1 cellular context compared by ENCODE assay signal in the genomic region with DNA sequence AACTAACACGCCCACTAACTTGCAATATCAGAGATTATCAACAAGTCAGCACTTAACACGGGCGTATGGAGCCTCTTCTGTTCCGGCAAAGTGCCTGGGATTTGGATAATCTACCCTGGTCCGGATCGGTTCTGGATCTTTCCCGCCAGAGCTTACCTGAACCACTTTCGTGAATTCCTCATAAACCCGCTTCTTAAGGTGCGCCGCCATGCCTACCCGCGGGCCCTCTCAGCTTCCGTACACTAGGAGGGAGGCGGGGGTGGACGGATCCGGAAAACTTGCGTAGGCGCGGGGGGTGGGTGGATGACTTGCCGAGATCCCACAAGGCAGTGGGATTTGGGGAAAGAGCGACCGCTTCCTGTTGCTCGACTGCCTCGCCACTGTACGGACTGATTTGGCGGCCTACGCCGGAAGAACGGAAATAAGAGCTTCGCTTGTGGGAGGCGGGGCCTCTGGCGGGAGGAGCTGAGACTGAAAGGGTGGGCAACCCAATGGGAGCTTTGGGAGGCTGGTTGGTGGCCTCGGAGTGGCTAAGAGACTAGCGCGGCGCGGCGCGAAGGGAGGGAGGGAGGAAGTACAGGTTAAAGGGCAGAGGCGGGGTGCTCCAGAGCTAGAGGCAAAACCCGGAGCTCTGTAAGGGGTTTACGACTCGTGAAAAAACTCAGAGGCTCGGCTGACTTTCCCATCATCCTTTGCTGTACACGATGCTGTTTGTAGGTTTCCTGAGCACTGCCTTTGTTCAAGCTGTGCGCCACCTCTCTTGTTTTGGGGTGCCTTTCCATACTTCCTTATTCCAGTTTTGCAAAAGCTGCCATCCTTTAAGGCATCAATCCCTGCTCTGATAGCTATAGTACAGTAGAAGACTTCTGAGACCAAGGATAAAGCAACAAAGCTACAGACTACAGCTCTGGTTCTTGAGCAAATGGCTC.
A peak's percentile ranks its signal among the peaks of the same experiment; 100 is the strongest.
TF ChIP-seq lines count a peak whose summit lies in the region.

INTS4 (minus strand) TSS at position 235 of the 929 bp plus-strand sequence; CDS start at position 210, 25 bp downstream.

TF ChIP-seq in HepG2, 621 proteins besides CTCF, POLR2A, EP300 and RAD21 (continued from another document and continues in another):
- TF ChIP-seq STAG1 (CRISPR knock-in tag; IDR thresholded peaks at IDR 0.05) (no peak; the same call in 1 of the 2 replicates), E2F5 (CRISPR knock-in tag; conservative IDR thresholded peaks at IDR 0.05) (no peak), ZNF383 (CRISPR knock-in tag; IDR thresholded peaks at IDR 0.05; ENCODE audit: borderline replicate concordance) (no peak), SRF (IDR thresholded peaks at IDR 0.05; ENCODE audit: low read depth, low read length) (0 out of 2 replicates have a peak, but pooled peaks have one; percentile 3), ATF7 (IDR thresholded peaks at IDR 0.05) (no peak), ATF7 (CRISPR knock-in tag; IDR thresholded peaks at IDR 0.05) (0 out of 2 replicates have a peak, but pooled peaks have one; percentile 58), SETDB1 (CRISPR knock-in tag; IDR thresholded peaks at IDR 0.05; ENCODE audit: borderline replicate concordance) (no peak), NRL (CRISPR knock-in tag; IDR thresholded peaks at IDR 0.05; ENCODE audit: borderline replicate concordance) (no peak), ZSCAN29 (CRISPR knock-in tag; conservative IDR thresholded peaks at IDR 0.05) (peak; percentile 97), SPEN (CRISPR knock-in tag; IDR thresholded peaks at IDR 0.05; ENCODE audit: low read depth) (peak; percentile 92), KLF15 (CRISPR knock-in tag; IDR thresholded peaks at IDR 0.05; ENCODE audit: borderline replicate concordance) (no peak), RNF2 (conservative IDR thresholded peaks at IDR 0.05; ENCODE audit: low read depth) (no peak), ZNF17 (CRISPR knock-in tag; IDR thresholded peaks at IDR 0.05) (no peak), PTBP1 (IDR thresholded peaks at IDR 0.05; ENCODE audit: low read depth, low read length, poor library complexity, severe bottlenecking) (no peak), ZNF713 (CRISPR knock-in tag; IDR thresholded peaks at IDR 0.05) (no peak), ZNF44 (CRISPR knock-in tag; IDR thresholded peaks at IDR 0.05) (no peak; the same call in 1 of the 2 replicates), ZNF3 (CRISPR knock-in tag; IDR thresholded peaks at IDR 0.05) (no peak), NR1H2 (CRISPR knock-in tag; IDR thresholded peaks at IDR 0.05; ENCODE audit: borderline replicate concordance, low read depth) (no peak), RXRB (CRISPR knock-in tag; IDR thresholded peaks at IDR 0.05; ENCODE audit: borderline replicate concordance) (0 out of 2 replicates have a peak, but pooled peaks have one; percentile 48), ZNF557 (CRISPR knock-in tag; IDR thresholded peaks at IDR 0.05) (no peak), ZNF136 (CRISPR knock-in tag; IDR thresholded peaks at IDR 0.05; ENCODE audit: low read depth) (peak; percentile 56; the same call in 1 of the 2 replicates), ZKSCAN5 (CRISPR knock-in tag; IDR thresholded peaks at IDR 0.05) (no peak), ZNF260 (CRISPR knock-in tag; IDR thresholded peaks at IDR 0.05; ENCODE audit: borderline replicate concordance, low read depth) (no peak), AGO1 (IDR thresholded peaks at IDR 0.05; ENCODE audit: low read depth, low read length, poor library complexity, severe bottlenecking) (no peak), TSC22D2 (CRISPR knock-in tag; IDR thresholded peaks at IDR 0.05; ENCODE audit: borderline replicate concordance) (no peak), ARID2 (CRISPR knock-in tag; IDR thresholded peaks at IDR 0.05; ENCODE audit: borderline replicate concordance) (no peak), RFX1 (IDR thresholded peaks at IDR 0.05) (no peak), SALL1 (CRISPR knock-in tag; IDR thresholded peaks at IDR 0.05) (peak; percentile 84), MAZ (IDR thresholded peaks at IDR 0.05; ENCODE audit: borderline replicate concordance, low read depth, low read length) (peak; percentile 80; the same call in 1 of the 2 replicates), MAZ (CRISPR knock-in tag; IDR thresholded peaks at IDR 0.05; ENCODE audit: low read depth) (peak; percentile 58; the same call in 1 of the 2 replicates), SAP130 (CRISPR knock-in tag; IDR thresholded peaks at IDR 0.05; ENCODE audit: low read depth) (peak; percentile 94), TBP (CRISPR knock-in tag; IDR thresholded peaks at IDR 0.05) (no peak), PHF20 (CRISPR knock-in tag; IDR thresholded peaks at IDR 0.05) (peak; percentile 97), HOXA5 (CRISPR knock-in tag; IDR thresholded peaks at IDR 0.05) (no peak), ZBTB38 (CRISPR knock-in tag; IDR thresholded peaks at IDR 0.05) (0 out of 2 replicates have a peak, but pooled peaks have one; percentile 51), TCF7L2 (IDR thresholded peaks at IDR 0.05; ENCODE audit: low read depth, low read length) (no peak), ZNF34 (CRISPR knock-in tag; IDR thresholded peaks at IDR 0.05; ENCODE audit: borderline replicate concordance) (peak; percentile 46; the same call in 1 of the 2 replicates), SNAPC2 (CRISPR knock-in tag; IDR thresholded peaks at IDR 0.05) (no peak), MTF2 (CRISPR knock-in tag; IDR thresholded peaks at IDR 0.05; ENCODE audit: borderline replicate concordance) (no peak)
- TF ChIP-seq, protein P1, sequence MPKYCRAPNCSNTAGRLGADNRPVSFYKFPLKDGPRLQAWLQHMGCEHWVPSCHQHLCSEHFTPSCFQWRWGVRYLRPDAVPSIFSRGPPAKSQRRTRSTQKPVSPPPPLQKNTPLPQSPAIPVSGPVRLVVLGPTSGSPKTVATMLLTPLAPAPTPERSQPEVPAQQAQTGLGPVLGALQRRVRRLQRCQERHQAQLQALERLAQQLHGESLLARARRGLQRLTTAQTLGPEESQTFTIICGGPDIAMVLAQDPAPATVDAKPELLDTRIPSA (CRISPR knock-in tag; IDR thresholded peaks at IDR 0.05; ENCODE audit: borderline replicate concordance): no peak
- TF ChIP-seq, protein P2, sequence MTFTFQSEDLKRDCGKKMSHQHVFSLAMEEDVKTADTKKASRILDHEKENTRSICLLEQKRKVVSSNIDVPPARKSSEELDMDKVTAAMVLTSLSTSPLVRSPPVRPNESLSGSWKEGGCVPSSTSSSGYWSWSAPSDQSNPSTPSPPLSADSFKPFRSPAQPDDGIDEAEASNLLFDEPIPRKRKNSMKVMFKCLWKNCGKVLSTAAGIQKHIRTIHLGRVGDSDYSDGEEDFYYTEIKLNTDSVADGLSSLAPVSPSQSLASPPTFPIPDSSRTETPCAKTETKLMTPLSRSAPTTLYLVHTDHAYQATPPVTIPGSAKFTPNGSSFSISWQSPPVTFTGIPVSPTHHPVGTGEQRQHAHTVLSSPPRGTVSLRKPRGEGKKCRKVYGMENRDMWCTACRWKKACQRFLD (CRISPR knock-in tag; IDR thresholded peaks at IDR 0.05; ENCODE audit: borderline replicate concordance): no peak; the same call in 1 of the 2 replicates
- TF ChIP-seq, protein P3, sequence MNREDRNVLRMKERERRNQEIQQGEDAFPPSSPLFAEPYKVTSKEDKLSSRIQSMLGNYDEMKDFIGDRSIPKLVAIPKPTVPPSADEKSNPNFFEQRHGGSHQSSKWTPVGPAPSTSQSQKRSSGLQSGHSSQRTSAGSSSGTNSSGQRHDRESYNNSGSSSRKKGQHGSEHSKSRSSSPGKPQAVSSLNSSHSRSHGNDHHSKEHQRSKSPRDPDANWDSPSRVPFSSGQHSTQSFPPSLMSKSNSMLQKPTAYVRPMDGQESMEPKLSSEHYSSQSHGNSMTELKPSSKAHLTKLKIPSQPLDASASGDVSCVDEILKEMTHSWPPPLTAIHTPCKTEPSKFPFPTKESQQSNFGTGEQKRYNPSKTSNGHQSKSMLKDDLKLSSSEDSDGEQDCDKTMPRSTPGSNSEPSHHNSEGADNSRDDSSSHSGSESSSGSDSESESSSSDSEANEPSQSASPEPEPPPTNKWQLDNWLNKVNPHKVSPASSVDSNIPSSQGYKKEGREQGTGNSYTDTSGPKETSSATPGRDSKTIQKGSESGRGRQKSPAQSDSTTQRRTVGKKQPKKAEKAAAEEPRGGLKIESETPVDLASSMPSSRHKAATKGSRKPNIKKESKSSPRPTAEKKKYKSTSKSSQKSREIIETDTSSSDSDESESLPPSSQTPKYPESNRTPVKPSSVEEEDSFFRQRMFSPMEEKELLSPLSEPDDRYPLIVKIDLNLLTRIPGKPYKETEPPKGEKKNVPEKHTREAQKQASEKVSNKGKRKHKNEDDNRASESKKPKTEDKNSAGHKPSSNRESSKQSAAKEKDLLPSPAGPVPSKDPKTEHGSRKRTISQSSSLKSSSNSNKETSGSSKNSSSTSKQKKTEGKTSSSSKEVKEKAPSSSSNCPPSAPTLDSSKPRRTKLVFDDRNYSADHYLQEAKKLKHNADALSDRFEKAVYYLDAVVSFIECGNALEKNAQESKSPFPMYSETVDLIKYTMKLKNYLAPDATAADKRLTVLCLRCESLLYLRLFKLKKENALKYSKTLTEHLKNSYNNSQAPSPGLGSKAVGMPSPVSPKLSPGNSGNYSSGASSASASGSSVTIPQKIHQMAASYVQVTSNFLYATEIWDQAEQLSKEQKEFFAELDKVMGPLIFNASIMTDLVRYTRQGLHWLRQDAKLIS (CRISPR knock-in tag; IDR thresholded peaks at IDR 0.05): no peak
- TF ChIP-seq, protein P4, sequence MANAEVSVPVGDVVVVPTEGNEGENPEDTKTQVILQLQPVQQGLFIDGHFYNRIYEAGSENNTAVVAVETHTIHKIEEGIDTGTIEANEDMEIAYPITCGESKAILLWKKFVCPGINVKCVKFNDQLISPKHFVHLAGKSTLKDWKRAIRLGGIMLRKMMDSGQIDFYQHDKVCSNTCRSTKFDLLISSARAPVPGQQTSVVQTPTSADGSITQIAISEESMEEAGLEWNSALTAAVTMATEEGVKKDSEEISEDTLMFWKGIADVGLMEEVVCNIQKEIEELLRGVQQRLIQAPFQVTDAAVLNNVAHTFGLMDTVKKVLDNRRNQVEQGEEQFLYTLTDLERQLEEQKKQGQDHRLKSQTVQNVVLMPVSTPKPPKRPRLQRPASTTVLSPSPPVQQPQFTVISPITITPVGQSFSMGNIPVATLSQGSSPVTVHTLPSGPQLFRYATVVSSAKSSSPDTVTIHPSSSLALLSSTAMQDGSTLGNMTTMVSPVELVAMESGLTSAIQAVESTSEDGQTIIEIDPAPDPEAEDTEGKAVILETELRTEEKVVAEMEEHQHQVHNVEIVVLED (CRISPR knock-in tag; IDR thresholded peaks at IDR 0.05; ENCODE audit: borderline replicate concordance): peak; percentile 89
- TF ChIP-seq, protein P5, sequence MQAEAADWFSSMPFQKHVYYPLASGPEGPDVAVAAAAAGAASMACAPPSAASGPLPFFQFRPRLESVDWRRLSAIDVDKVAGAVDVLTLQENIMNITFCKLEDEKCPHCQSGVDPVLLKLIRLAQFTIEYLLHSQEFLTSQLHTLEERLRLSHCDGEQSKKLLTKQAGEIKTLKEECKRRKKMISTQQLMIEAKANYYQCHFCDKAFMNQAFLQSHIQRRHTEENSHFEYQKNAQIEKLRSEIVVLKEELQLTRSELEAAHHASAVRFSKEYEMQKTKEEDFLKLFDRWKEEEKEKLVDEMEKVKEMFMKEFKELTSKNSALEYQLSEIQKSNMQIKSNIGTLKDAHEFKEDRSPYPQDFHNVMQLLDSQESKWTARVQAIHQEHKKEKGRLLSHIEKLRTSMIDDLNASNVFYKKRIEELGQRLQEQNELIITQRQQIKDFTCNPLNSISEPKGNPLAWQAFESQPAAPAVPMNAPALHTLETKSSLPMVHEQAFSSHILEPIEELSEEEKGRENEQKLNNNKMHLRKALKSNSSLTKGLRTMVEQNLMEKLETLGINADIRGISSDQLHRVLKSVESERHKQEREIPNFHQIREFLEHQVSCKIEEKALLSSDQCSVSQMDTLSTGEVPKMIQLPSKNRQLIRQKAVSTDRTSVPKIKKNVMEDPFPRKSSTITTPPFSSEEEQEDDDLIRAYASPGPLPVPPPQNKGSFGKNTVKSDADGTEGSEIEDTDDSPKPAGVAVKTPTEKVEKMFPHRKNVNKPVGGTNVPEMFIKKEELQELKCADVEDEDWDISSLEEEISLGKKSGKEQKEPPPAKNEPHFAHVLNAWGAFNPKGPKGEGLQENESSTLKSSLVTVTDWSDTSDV (CRISPR knock-in tag; IDR thresholded peaks at IDR 0.05): no peak
- TF ChIP-seq, protein P6, sequence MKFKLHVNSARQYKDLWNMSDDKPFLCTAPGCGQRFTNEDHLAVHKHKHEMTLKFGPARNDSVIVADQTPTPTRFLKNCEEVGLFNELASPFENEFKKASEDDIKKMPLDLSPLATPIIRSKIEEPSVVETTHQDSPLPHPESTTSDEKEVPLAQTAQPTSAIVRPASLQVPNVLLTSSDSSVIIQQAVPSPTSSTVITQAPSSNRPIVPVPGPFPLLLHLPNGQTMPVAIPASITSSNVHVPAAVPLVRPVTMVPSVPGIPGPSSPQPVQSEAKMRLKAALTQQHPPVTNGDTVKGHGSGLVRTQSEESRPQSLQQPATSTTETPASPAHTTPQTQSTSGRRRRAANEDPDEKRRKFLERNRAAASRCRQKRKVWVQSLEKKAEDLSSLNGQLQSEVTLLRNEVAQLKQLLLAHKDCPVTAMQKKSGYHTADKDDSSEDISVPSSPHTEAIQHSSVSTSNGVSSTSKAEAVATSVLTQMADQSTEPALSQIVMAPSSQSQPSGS (CRISPR knock-in tag; IDR thresholded peaks at IDR 0.05): peak; percentile 72
- TF ChIP-seq, protein P7, sequence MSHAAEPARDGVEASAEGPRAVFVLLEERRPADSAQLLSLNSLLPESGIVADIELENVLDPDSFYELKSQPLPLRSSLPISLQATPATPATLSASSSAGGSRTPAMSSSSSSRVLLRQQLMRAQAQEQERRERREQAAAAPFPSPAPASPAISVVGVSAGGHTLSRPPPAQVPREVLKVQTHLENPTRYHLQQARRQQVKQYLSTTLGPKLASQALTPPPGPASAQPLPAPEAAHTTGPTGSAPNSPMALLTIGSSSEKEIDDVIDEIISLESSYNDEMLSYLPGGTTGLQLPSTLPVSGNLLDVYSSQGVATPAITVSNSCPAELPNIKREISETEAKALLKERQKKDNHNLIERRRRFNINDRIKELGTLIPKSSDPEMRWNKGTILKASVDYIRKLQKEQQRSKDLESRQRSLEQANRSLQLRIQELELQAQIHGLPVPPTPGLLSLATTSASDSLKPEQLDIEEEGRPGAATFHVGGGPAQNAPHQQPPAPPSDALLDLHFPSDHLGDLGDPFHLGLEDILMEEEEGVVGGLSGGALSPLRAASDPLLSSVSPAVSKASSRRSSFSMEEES (CRISPR knock-in tag; IDR thresholded peaks at IDR 0.05): no peak; the same call in 1 of the 2 replicates
- TF ChIP-seq, protein P8, sequence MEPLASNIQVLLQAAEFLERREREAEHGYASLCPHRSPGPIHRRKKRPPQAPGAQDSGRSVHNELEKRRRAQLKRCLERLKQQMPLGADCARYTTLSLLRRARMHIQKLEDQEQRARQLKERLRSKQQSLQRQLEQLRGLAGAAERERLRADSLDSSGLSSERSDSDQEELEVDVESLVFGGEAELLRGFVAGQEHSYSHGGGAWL (CRISPR knock-in tag; IDR thresholded peaks at IDR 0.05): 0 out of 2 replicates have a peak, but pooled peaks have one; percentile 62
- TF ChIP-seq, protein P9, sequence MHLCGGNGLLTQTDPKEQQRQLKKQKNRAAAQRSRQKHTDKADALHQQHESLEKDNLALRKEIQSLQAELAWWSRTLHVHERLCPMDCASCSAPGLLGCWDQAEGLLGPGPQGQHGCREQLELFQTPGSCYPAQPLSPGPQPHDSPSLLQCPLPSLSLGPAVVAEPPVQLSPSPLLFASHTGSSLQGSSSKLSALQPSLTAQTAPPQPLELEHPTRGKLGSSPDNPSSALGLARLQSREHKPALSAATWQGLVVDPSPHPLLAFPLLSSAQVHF (CRISPR knock-in tag; IDR thresholded peaks at IDR 0.05): no peak
